8 cellular contexts compared by ENCODE assay signal in the genomic region with DNA sequence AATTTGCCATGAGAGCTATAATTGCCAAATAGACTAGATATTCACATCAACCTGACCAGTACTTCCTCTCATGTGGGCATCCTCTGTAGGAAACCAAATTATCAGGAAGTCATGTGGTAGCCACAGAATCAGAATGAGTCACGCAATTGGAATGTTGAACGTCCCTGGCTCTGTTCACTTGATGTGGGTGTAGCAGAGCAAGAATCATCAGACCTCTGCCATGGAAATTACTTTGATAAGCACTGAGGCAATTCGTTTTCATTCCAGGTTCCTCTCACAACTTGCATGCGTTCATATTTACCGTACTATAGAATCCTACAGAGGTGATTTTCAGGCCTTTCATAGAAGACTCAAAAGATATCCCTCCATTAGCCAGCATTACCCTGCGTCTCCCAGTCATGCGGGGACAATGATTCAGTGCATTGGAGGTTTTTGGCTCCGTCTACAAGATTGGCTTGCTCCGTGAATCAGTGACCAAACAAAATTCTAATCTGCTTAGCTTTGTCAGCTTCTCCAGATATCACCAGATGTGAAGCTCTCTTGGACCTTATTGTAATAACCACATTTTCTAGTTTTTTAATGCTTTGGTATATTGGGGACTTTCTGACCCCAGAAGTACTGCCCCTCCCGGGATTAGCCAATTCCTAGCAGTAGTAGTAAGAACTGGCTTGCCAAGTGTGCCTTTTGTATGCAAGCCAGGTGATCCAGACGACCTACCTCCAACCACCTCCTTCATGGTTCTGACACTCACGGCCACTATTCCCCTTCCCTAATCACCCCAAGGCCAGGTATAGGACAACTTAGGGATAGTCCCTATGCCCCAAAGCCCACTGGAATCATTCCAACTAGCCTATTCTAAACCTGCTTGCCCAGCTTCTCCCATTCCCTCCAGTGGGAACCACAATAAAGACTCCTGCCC.
A peak's percentile ranks its signal among the peaks of the same experiment; 100 is the strongest.
DNase-seq lines count a peak whose midpoint lies in the region; ATAC-seq, FAIRE-seq and TF ChIP-seq lines count a peak whose summit lies in the region.

No MANE protein-coding gene starts in this region.

- 28 to 31% methylated on average over 12 of the region's 12 CpGs for WGBS in tibial nerve, 2 donors

- TF ChIP-seq EP300 in tibial nerve (IDR thresholded peaks at IDR 0.05) = peak; percentile 78 to 92

- H3K27me3 ChIP-seq in bronchial epithelial cell (ENCODE audit: control insufficient read depth, insufficient read depth, low read length) = no peaks in the 10 kb centered on the region
- no peaks in the 10 kb centered on the region for H3K27me3 ChIP-seq in tibial nerve

- DNase-seq in DMS53 treated with DMSO at 0.1 percent for 48 hours (lab: John Stamatoyannopoulos, UW; ENCODE audit: unreplicated experiment) (peak; percentile 65), NCI-H2196 treated with DMSO at 0.1 percent for 48 hours (lab: John Stamatoyannopoulos, UW; ENCODE audit: unreplicated experiment) (peak; percentile 47), bronchial epithelial cell (ENCODE audit: low read depth) (peak; percentile 95), kidney tubule cell (ENCODE audit: low spot score) (peak; percentile 97), tibial nerve (ENCODE audit: low spot score in 2 of 2) (peak; percentile 35 to 86), NCI-H187 (lab: John Stamatoyannopoulos, UW) (no peak), T-helper 1 cell (no peak)

- TF ChIP-seq CTCF in bronchial epithelial cell (IDR thresholded peaks at IDR 0.05; ENCODE audit: insufficient read depth, low read length, severe bottlenecking) (no peak), tibial nerve (IDR thresholded peaks at IDR 0.05) (no peak)

- peak overlapping the region; percentile 60 to 90 (median 80) for H3K27ac ChIP-seq in tibial nerve

- peak; percentile 80 for FAIRE-seq in bronchial epithelial cell (lab: Jason Lieb, UNC)

- TF ChIP-seq POLR2A in tibial nerve (IDR thresholded peaks at IDR 0.05) = no peak

- no peak overlapping the region for H3K4me3 ChIP-seq in bronchial epithelial cell (ENCODE audit: low read depth, low read length)
- H3K4me3 ChIP-seq in tibial nerve = peak overlapping the region in 1 of 4 donors; percentile 22

- H3K36me3 ChIP-seq in bronchial epithelial cell (ENCODE audit: control insufficient read depth, insufficient read depth, low read length) = peaks cover 1% of the 10 kb centered on the region
- H3K36me3 ChIP-seq in tibial nerve = no peaks in the 10 kb centered on the region

- H3K9me3 ChIP-seq in tibial nerve = no peaks in the 10 kb centered on the region

- peaks cover 0 to 48% (median 23%) of the 10 kb centered on the region in 4 donors for H3K4me1 ChIP-seq in tibial nerve

- no peak for ATAC-seq in GM19023 (IDR thresholded peaks at IDR 0.05; ENCODE audit: unreplicated experiment)

Comparison
In these comparisons a context has a peak if more than half of its experiments do, and no peak if none do; other contexts are left out.
1. DNase-seq: peak in DMS53 treated with DMSO at 0.1 percent for 48 hours (single experiment), NCI-H2196 treated with DMSO at 0.1 percent for 48 hours (single experiment), bronchial epithelial cell (single experiment), kidney tubule cell (single experiment) and tibial nerve (2 of 2); none in NCI-H187 (0 of 2) and T-helper 1 cell (0 of 5).